ENCODE assay signal across 34 cellular contexts in genomic region chr2:180513389-180513788, GRCh38.
"Had no signal": no experiment of that assay in that cellular context is flagged by ENCODE, and none has a peak within 500 bp of the region (broad histone marks: within the 10 kb centered on the region; RNA-seq: fewer than 3 reads in every experiment).

No MANE protein-coding gene starts in this region.

- H3K9me3 ChIP-seq: MG63 had no signal

- DNase-seq: Karpas-422, Kasumi-1, MG63, MM.1S, MV-4-11, NCI-H1048, NCI-H1092, NCI-H1092 treated with DMSO at 0.1 percent for 48 hours, NCI-H1105, NCI-H1105 treated with DMSO at 0.1 percent for 48 hours, NCI-H1417, NCI-H1417 treated with DMSO at 0.1 percent for 48 hours, NCI-H1436, NCI-H1436 treated with DMSO at 0.1 percent for 48 hours, NCI-H146, NCI-H1694, NCI-H1694 treated with DMSO at 0.1 percent for 48 hours, NCI-H187, NCI-H187 treated with DMSO at 0.1 percent for 48 hours, NCI-H1930, NCI-H2029, NCI-H2029 treated with DMSO at 0.1 percent for 48 hours, NCI-H2081, NCI-H2081 treated with DMSO at 0.1 percent for 48 hours, NCI-H2107, NCI-H2171, NCI-H2171 treated with DMSO at 0.1 percent for 48 hours, NCI-H226, NCI-H345, NCI-H446, NCI-H446 treated with DMSO at 0.1 percent for 48 hours, NCI-H510A, NCI-H510A treated with DMSO at 0.1 percent for 48 hours, NCI-H524 had no signal

- H3K4me3 ChIP-seq: MG63 had no signal

- H3K36me3 ChIP-seq: MG63 had no signal

- H3K27me3 ChIP-seq: MG63 had no signal
